In genomic region chr5:98769256-98770157, GRCh38 we compare ENCODE assay signal across 8 cellular contexts. TPM values are rescaled to one million over a fixed set of nuclear protein-coding genes. Genes with fewer than 3 reads are reported as not detected.
DNase-seq lines count a peak whose midpoint lies in the region; ATAC-seq and TF ChIP-seq lines count a peak whose summit lies in the region.

No MANE protein-coding gene starts in this region.

- peaks cover 21% of the 10 kb centered on the region for H3K27me3 Mint-ChIP-seq in activated B cell treated with CpG ODN at 0.5 μM for 24 hours

- peak overlapping the region; percentile 60 to 77 for H3K4me3 ChIP-seq in testis

- TF ChIP-seq CTCF in activated B cell treated with CpG ODN at 0.5 μM for 24 hours (IDR thresholded peaks at IDR 0.05), result peak; percentile 46
- TF ChIP-seq CTCF in testis (IDR thresholded peaks at IDR 0.05), result no peak

- H3K9me3 ChIP-seq in testis, result no peaks in the 10 kb centered on the region

- peaks cover 7% of the 10 kb centered on the region for H3K36me3 Mint-ChIP-seq in activated B cell treated with CpG ODN at 0.5 μM for 24 hours (ENCODE audit: low read depth)

- CTCF ChIA-PET in activated B cell treated with CpG ODN at 0.5 μM for 24 hours (lab: Charles Lee), result interaction anchor here (0.6 to 3.7 kb wide), 14 partner anchors 9 to 1235 kb away, joined by 3 to 35 read pairs (median 4); no protein-coding TSS in a partner anchor

- WGBS in testis, 2 donors, result 1 to 2% methylated on average over 8 to 58 of the region's 59 CpGs

- H3K4me3 Mint-ChIP-seq in activated B cell treated with CpG ODN at 0.5 μM for 24 hours, result peak overlapping the region; percentile 96

- POLR2A ChIA-PET in activated B cell treated with CpG ODN at 0.5 μM for 24 hours (lab: Charles Lee), result interaction anchor here (1.2 kb wide), 1 partner anchor 1586 kb away, joined by 6 read pairs; no protein-coding TSS in a partner anchor

- H3K27ac ChIP-seq in epithelial cell of prostate (peak overlapping the region; percentile 82), testis (peak overlapping the region; percentile 62 to 71)

- H3K27ac Mint-ChIP-seq in activated B cell treated with CpG ODN at 0.5 μM for 24 hours, result peak overlapping the region; percentile 53

- DNase-seq in DMS53 (lab: John Stamatoyannopoulos, UW) (peak; percentile 77), Kasumi-1 (lab: John Stamatoyannopoulos, UW) (peak; percentile 10 to 12), activated B cell treated with CpG ODN at 0.5 μM for 24 hours (peak; percentile 36), epithelial cell of prostate (ENCODE audit: low read depth, low spot score) (no peak), mucosa of gallbladder (ENCODE audit: low spot score) (peak; percentile 11), testis (peak; percentile 81), DMS79 treated with DMSO at 0.1 percent for 48 hours (lab: John Stamatoyannopoulos, UW) (no peak)

- no peaks in the 10 kb centered on the region for H3K36me3 ChIP-seq in testis (ENCODE audit: low read depth, missing control alignments)

- intact Hi-C loops in activated B cell treated with CpG ODN at 0.5 μM for 24 hours (cut with micrococcal nuclease), result loop anchor here (1.0 to 5.0 kb wide), 8 partner anchors 27 to 1962 kb away; partner anchors contain the start of genes ERAP1 and FAM174A
- intact Hi-C loops in testis (cut with DNase I; ENCODE audit: low total_unique reads), result loop anchor here (5.0 kb wide), 1 partner anchor 1962 kb away; the partner anchor contains the start of gene ERAP1

- ATAC-seq in activated B cell treated with CpG ODN at 0.5 μM for 24 hours (ENCODE audit: low read depth) (no peak), GM18907 (IDR thresholded peaks at IDR 0.05; ENCODE audit: unreplicated experiment) (no peak)

- H3K4me1 Mint-ChIP-seq in activated B cell treated with CpG ODN at 0.5 μM for 24 hours, result peaks cover 43% of the 10 kb centered on the region

- no peaks in the 10 kb centered on the region for H3K9me3 Mint-ChIP-seq in activated B cell treated with CpG ODN at 0.5 μM for 24 hours

- peaks cover 5% of the 10 kb centered on the region for H3K4me1 ChIP-seq in testis

- no peaks in the 10 kb centered on the region for H3K27me3 ChIP-seq in testis

- no peak for TF ChIP-seq POLR2A in testis (IDR thresholded peaks at IDR 0.05)

RNA-seq across cellular contexts. Expression of gene RGMB, which starts 4.0 kb away (rescaled TPM):
- total RNA-seq in activated B cell treated with CpG ODN at 0.5 μM for 24 hours (12.7 and 13.8 TPM in 2 replicates), mucosa of gallbladder (15.0 TPM), testis (10 to 100 TPM; 41.2 to 47.4 TPM)
- polyA plus RNA-seq in testis (ENCODE audit: insufficient read depth, low read depth, low replicate concordance), result 22.4 TPM

Comparison
In these comparisons a context has a peak if more than half of its experiments do, and no peak if none do; other contexts are left out.
1. DNase-seq: peak in DMS53 (single experiment), Kasumi-1 (2 of 2), activated B cell treated with CpG ODN at 0.5 μM for 24 hours (single experiment), mucosa of gallbladder (single experiment) and testis (single experiment); none in epithelial cell of prostate (single experiment) and DMS79 treated with DMSO at 0.1 percent for 48 hours (single experiment).